ENCODE assay signal across 19 cellular contexts in genomic region chr3:151567477-151567876, GRCh38.
A peak's percentile ranks its signal among the peaks of the same experiment; 100 is the strongest.
DNase-seq lines count a peak whose midpoint lies in the region; ATAC-seq, FAIRE-seq and TF ChIP-seq lines count a peak whose summit lies in the region.
"Had no signal": no experiment of that assay in that cellular context is flagged by ENCODE, and none has a peak within 500 bp of the region (broad histone marks: within the 10 kb centered on the region; RNA-seq: fewer than 3 reads in every experiment).

No MANE protein-coding gene starts in this region.

- no peak overlapping the region for H2AK5ac ChIP-seq in H9 (ENCODE audit: insufficient read length, low read length)
- no peak overlapping the region for H2AK5ac ChIP-seq in H1 (ENCODE audit: low read depth, low read length)

- TF ChIP-seq RAD21 in H1 (IDR thresholded peaks at IDR 0.05 in 1 of 2, conservative IDR thresholded peaks at IDR 0.05 in 1 of 2; ENCODE audit: low read depth in 2 of 2, low read length in 2 of 2) = no peak

- no peak for DNase-seq in A673 (ENCODE audit: low spot score)
- no peak for DNase-seq in H9
- no peak for DNase-seq in H1 (ENCODE audit: low read depth in 1 of 2, low spot score in 2 of 2)
- no peak for DNase-seq in mesothelial cell of epicardium (ENCODE audit: low spot score in 2 of 2, unreplicated experiment in 2 of 2)
- no peak for DNase-seq in NCI-H1694 treated with DMSO at 0.1 percent for 48 hours (lab: John Stamatoyannopoulos, UW)
- DNase-seq in NCI-H526 treated with DMSO at 0.1 percent for 48 hours (lab: John Stamatoyannopoulos, UW) = no peak
- DNase-seq in activated naive CD4-positive, alpha-beta T cell treated with anti-CD3 and anti-CD28 coated beads, Interleukin-2, amount 50 U/mL, for 72 hours (ENCODE audit: low spot score in 2 of 2) = no peak
- DNase-seq: 8988T, DMS53, EL, KG1, NCI-H1105 treated with DMSO at 0.1 percent for 48 hours, NCI-H2081 treated with DMSO at 0.1 percent for 48 hours, NCI-H2171 treated with DMSO at 0.1 percent for 48 hours, NCI-H526 had no signal

- no peak overlapping the region for H2BK15ac ChIP-seq in H9 (ENCODE audit: low read depth, low read length)
- H2BK15ac ChIP-seq in H1 (ENCODE audit: low read length) = no peak overlapping the region

- H3K4me1 ChIP-seq in A673 (ENCODE audit: insufficient read depth, low read length, poor library complexity, severe bottlenecking) = peaks cover 59% of the 10 kb centered on the region
- H3K4me1 ChIP-seq in H9 (ENCODE audit: insufficient read depth, low read length) = peaks cover 3% of the 10 kb centered on the region; the same call in 1 of the 2 replicates
- peaks cover 0 to 8% (median 2%) of the 10 kb centered on the region in 4 experiments; a peak in 3 of 7 replicates for H3K4me1 ChIP-seq in H1 (replicated peaks in 1 of 4; ENCODE audit: control insufficient read depth in 3 of 4, insufficient read depth in 4 of 4, low read length in 3 of 4)

- H3K9me3 Mint-ChIP-seq in H9 (peaks cover 3 to 8% of the 10 kb centered on the region in 2 experiments; a peak in 3 of 5 replicates), mesothelial cell of epicardium (peaks cover 11% of the 10 kb centered on the region)
- H3K9me3 Mint-ChIP-seq in activated naive CD4-positive, alpha-beta T cell treated with anti-CD3 and anti-CD28 coated beads, Interleukin-2, amount 50 U/mL, for 72 hours = no peaks in the 10 kb centered on the region

- no peak for TF ChIP-seq EP300 in H1 (IDR thresholded peaks at IDR 0.05; ENCODE audit: borderline replicate concordance in 1 of 2, low read depth in 2 of 2, low read length in 2 of 2)

- H3K4ac ChIP-seq in H9 (ENCODE audit: low read depth, low read length) (no peak overlapping the region), H1 (replicated peaks; ENCODE audit: insufficient read length, low read depth, low read length) (no peak overlapping the region)

- H3K36me3 ChIP-seq in A673 (ENCODE audit: insufficient read depth, low read length, poor library complexity, severe bottlenecking) (no peaks in the 10 kb centered on the region), H1 (ENCODE audit: control insufficient read depth in 2 of 4, insufficient read depth in 4 of 4, low read length in 3 of 4) (no peaks in the 10 kb centered on the region)
- H3K36me3 ChIP-seq: HAP-1 had no signal

- H2BK20ac ChIP-seq in H9 (ENCODE audit: low read depth, low read length, poor library complexity, severe bottlenecking) = no peak overlapping the region
- H2BK20ac ChIP-seq in H1 (ENCODE audit: low read length) = no peak overlapping the region

- intact Hi-C loops in A673 (cut with micrococcal nuclease; ENCODE audit: unreplicated experiment) = loop anchor here (10.0 kb wide), 1 partner anchor 207 kb away; no protein-coding TSS in a partner anchor

- H2BK12ac ChIP-seq in H9 (ENCODE audit: insufficient read length, low read depth, low read length) (no peak overlapping the region), H1 (ENCODE audit: low read depth, low read length) (no peak overlapping the region)

- peak overlapping the region in 2 of 3 experiments; percentile 28 to 59; a peak in 5 of 7 replicates for H3K27ac Mint-ChIP-seq in H9
- H3K27ac Mint-ChIP-seq in mesothelial cell of epicardium = peak overlapping the region; percentile 55
- no peak overlapping the region for H3K27ac Mint-ChIP-seq in activated naive CD4-positive, alpha-beta T cell treated with anti-CD3 and anti-CD28 coated beads, Interleukin-2, amount 50 U/mL, for 72 hours

- H3K23me2 ChIP-seq in H9 (ENCODE audit: insufficient read length, low read depth, low read length, poor library complexity, severe bottlenecking) (no peaks in the 10 kb centered on the region), H1 (ENCODE audit: low read depth, low read length) (no peaks in the 10 kb centered on the region)

- no peak for ATAC-seq in HG03342 (IDR thresholded peaks at IDR 0.05; ENCODE audit: unreplicated experiment)
- no peak for ATAC-seq in activated naive CD4-positive, alpha-beta T cell treated with anti-CD3 and anti-CD28 coated beads, Interleukin-2, amount 50 U/mL, for 72 hours

- H3K9ac ChIP-seq in H9 (ENCODE audit: extremely low read depth, insufficient read length, low read length) (no peak overlapping the region), H1 (replicated peaks in 1 of 4; ENCODE audit: extremely low read depth in 1 of 4, low read depth in 3 of 4, low read length in 3 of 4) (no peak overlapping the region)

- H3K23ac ChIP-seq in H9 (ENCODE audit: insufficient read length, low read depth, low read length) (no peak overlapping the region), H1 (ENCODE audit: insufficient read length) (no peak overlapping the region)

- no peak overlapping the region for H3K4me3 Mint-ChIP-seq in H9
- H3K4me3 Mint-ChIP-seq in mesothelial cell of epicardium = no peak overlapping the region

- H3K56ac ChIP-seq in H9 (ENCODE audit: insufficient read length, low read depth, low read length) (no peak overlapping the region), H1 (replicated peaks; ENCODE audit: insufficient read length, low read depth, low read length) (no peak overlapping the region)

- H3K27ac ChIP-seq in A673 (ENCODE audit: low read depth, low read length, poor library complexity, severe bottlenecking) (peak overlapping the region; percentile 74), H9 (ENCODE audit: insufficient read length, low read depth, low read length) (no peak overlapping the region), H1 (ENCODE audit: low read depth, low read length) (no peak overlapping the region)
- H3K27ac ChIP-seq: C4-2B, HL-60 had no signal

- CTCF ChIA-PET in A673 (lab: Charles Lee) (no interaction called here), H1 (lab: Charles Lee; ENCODE audit: partially characterized antibody) (no interaction called here)

- no peak overlapping the region for H3K4me3 ChIP-seq in A673 (ENCODE audit: low read depth, low read length, poor library complexity, severe bottlenecking)
- no peak overlapping the region for H3K4me3 ChIP-seq in H1 (ENCODE audit: extremely low read depth in 1 of 4, insufficient read depth in 2 of 4, low read depth in 3 of 4, low read length in 4 of 4)
- H3K4me3 ChIP-seq: HAP-1 had no signal

- TF ChIP-seq CTCF in A673 (conservative IDR thresholded peaks at IDR 0.05; ENCODE audit: low read depth, low read length) (no peak), H9 (conservative IDR thresholded peaks at IDR 0.05) (no peak), H1 (IDR thresholded peaks at IDR 0.05; ENCODE audit: control extremely low read depth in 1 of 3, insufficient read depth in 1 of 3, low read depth in 1 of 3, low read length in 3 of 3) (no peak), mesothelial cell of epicardium (IDR thresholded peaks at IDR 0.05; ENCODE audit: unreplicated experiment) (no peak)

- H3K4me1 Mint-ChIP-seq in H9 (peaks cover 12 to 17% of the 10 kb centered on the region in 2 experiments), mesothelial cell of epicardium (peaks cover 18% of the 10 kb centered on the region)

- peak overlapping the region; percentile 64; the same call in 1 of the 2 replicates for H3K14ac ChIP-seq in H9 (ENCODE audit: insufficient read depth, low read length)
- H3K14ac ChIP-seq in H1 (ENCODE audit: insufficient read length) = no peak overlapping the region

- BruUV-seq in A673 (replicated peaks; lab: Mats Ljungman, UMichigan) = no TSS peak

- H3K9me3 ChIP-seq in A673 (ENCODE audit: low read depth, low read length, poor library complexity, severe bottlenecking) = no peaks in the 10 kb centered on the region
- no peaks in the 10 kb centered on the region for H3K9me3 ChIP-seq in H9 (ENCODE audit: control insufficient read depth, low read depth, low read length)
- no peaks in the 10 kb centered on the region for H3K9me3 ChIP-seq in H1 (ENCODE audit: insufficient read depth in 2 of 2, low read depth in 1 of 2, low read length in 1 of 2)

- H3K27me3 Mint-ChIP-seq in H9 (ENCODE audit: low read depth) (peaks cover 2% of the 10 kb centered on the region), mesothelial cell of epicardium (ENCODE audit: low read depth) (no peaks in the 10 kb centered on the region)

- H3K27me3 ChIP-seq in A673 (replicated peaks; ENCODE audit: insufficient read depth, low read depth, low read length, poor library complexity) (no peaks in the 10 kb centered on the region), H9 (ENCODE audit: insufficient read depth, low read length) (no peaks in the 10 kb centered on the region), H1 (replicated peaks in 1 of 4; ENCODE audit: control insufficient read depth in 3 of 4, extremely low read depth in 1 of 4, insufficient read depth in 3 of 4, low read length in 3 of 4) (no peaks in the 10 kb centered on the region)

- H2BK120ac ChIP-seq in H9 (ENCODE audit: low read depth, low read length, poor library complexity, severe bottlenecking) (no peak overlapping the region), H1 (replicated peaks; ENCODE audit: low read depth, low read length) (no peak overlapping the region)

- H4K8ac ChIP-seq in H9 (replicated peaks; ENCODE audit: insufficient read length, low read depth, low read length) (no peak overlapping the region), H1 (ENCODE audit: extremely low read depth, insufficient read depth, low read length) (no peak overlapping the region)

- WGBS in H9 (ENCODE audit: extremely low coverage, insufficient read length, low lambda C conversion rate) = no CpG with 5 or more reads among the region's 2 CpGs
- 17% methylated on average over 2 of the region's 2 CpGs; no CpG with 5 or more reads in 1 of the 2 experiments for WGBS in H1 (ENCODE audit: extremely low coverage in 1 of 2, insufficient coverage in 1 of 2, insufficient read length in 1 of 2, insufficient replicate concordance in 2 of 2, low coverage in 1 of 2, low lambda C conversion rate in 2 of 2, missing lambda C conversion rate in 1 of 2), 2 experiments

- H2BK5ac ChIP-seq in H9 (ENCODE audit: insufficient read length, low read length) (no peak overlapping the region), H1 (ENCODE audit: low read depth, low read length) (no peak overlapping the region)

- H3K4me2 ChIP-seq in H9 (ENCODE audit: insufficient read depth, insufficient read length, low read length) = no peak overlapping the region
- peak overlapping the region; percentile 22 to 55; a peak in 2 of 4 replicates for H3K4me2 ChIP-seq in H1 (ENCODE audit: insufficient read depth in 1 of 2, low read depth in 2 of 2, low read length in 2 of 2)

- H4K20me1 ChIP-seq in H9 (ENCODE audit: control insufficient read depth, insufficient read depth, insufficient read length) = no peaks in the 10 kb centered on the region
- H4K20me1 ChIP-seq in H1 (replicated peaks in 1 of 2; ENCODE audit: control insufficient read depth in 1 of 2, insufficient read depth in 2 of 2, low read length in 2 of 2) = no peaks in the 10 kb centered on the region

- no peak overlapping the region for H3T11ph ChIP-seq in H9 (ENCODE audit: low read length)

- H2AFZ ChIP-seq in H9 (ENCODE audit: low read length) (no peak overlapping the region), H1 (ENCODE audit: low read length) (no peak overlapping the region)

- peaks cover 0 to 4% (median 2%) of the 10 kb centered on the region in 3 experiments; a peak in 2 of 7 replicates for H3K36me3 Mint-ChIP-seq in H9 (ENCODE audit: insufficient read depth in 1 of 3, low read depth in 3 of 3)
- peaks cover 4% of the 10 kb centered on the region for H3K36me3 Mint-ChIP-seq in mesothelial cell of epicardium
- no peaks in the 10 kb centered on the region for H3K36me3 Mint-ChIP-seq in activated naive CD4-positive, alpha-beta T cell treated with anti-CD3 and anti-CD28 coated beads, Interleukin-2, amount 50 U/mL, for 72 hours

- no peak for FAIRE-seq in H1 (lab: Jason Lieb, UNC)

- no peaks in the 10 kb centered on the region for H3K79me2 ChIP-seq in H9 (ENCODE audit: insufficient read depth, low read length)
- no peaks in the 10 kb centered on the region for H3K79me2 ChIP-seq in H1 (ENCODE audit: control insufficient read depth in 1 of 2, insufficient read depth in 2 of 2, low read length in 2 of 2)

- TF ChIP-seq POLR2A in H1 (IDR thresholded peaks at IDR 0.05; ENCODE audit: control extremely low read depth in 1 of 2, low read depth in 2 of 2, low read length in 2 of 2) = no peak

- H3K79me1 ChIP-seq in H9 (ENCODE audit: insufficient read depth, low read depth, low read length, poor library complexity, severe bottlenecking) = no peaks in the 10 kb centered on the region
- H3K79me1 ChIP-seq in H1 (ENCODE audit: low read depth, low read length) = no peaks in the 10 kb centered on the region

- POLR2A ChIA-PET in A673 (lab: Charles Lee; ENCODE audit: low non-redundant PET) (no interaction called here), H1 (lab: Charles Lee; ENCODE audit: partially characterized antibody) (no interaction called here)

- H4K5ac ChIP-seq in H9 (ENCODE audit: insufficient read length, low read depth, low read length) (no peak overlapping the region), H1 (ENCODE audit: insufficient read length, low read depth, low read length) (no peak overlapping the region)

- H3K18ac ChIP-seq in H9 (ENCODE audit: insufficient read length, low read depth, low read length) (no peak overlapping the region), H1 (ENCODE audit: extremely low read depth, low read length) (no peak overlapping the region)

- no peak overlapping the region for H4K91ac ChIP-seq in H9 (ENCODE audit: insufficient read length, low read depth, low read length)
- H4K91ac ChIP-seq in H1 (replicated peaks; ENCODE audit: insufficient read length, low read length) = no peak overlapping the region

Comparison
In these comparisons a context has a peak if more than half of its experiments do, and no peak if none do; other contexts are left out.
1. H3K27ac Mint-ChIP-seq: peak in H9 (2 of 3) and mesothelial cell of epicardium (single experiment); none in activated naive CD4-positive, alpha-beta T cell treated with anti-CD3 and anti-CD28 coated beads, Interleukin-2, amount 50 U/mL, for 72 hours (0 of 2).